13 cellular contexts compared by ENCODE assay signal in genomic region chr10:31129880-31130405, GRCh38.
"Had no signal": no experiment of that assay in that cellular context is flagged by ENCODE, and none has a peak within 500 bp of the region (broad histone marks: within the 10 kb centered on the region; RNA-seq: fewer than 3 reads in every experiment).

No MANE protein-coding gene starts in this region.

- H3K27me3 ChIP-seq: SJCRH30, thyroid gland had no signal

- FAIRE-seq: kidney had no signal

- ATAC-seq: activated CD4-positive, CD25-positive, alpha-beta regulatory T cell treated with anti-CD3 and anti-CD28 coated beads, Interleukin-2, amount 50 U/mL, for 24 hours; activated T-cell treated with anti-CD3 and anti-CD28 coated beads, Interleukin-2, amount 50 U/mL, for 4 hours; foreskin keratinocyte; stimulated activated naive CD8-positive, alpha-beta T cell treated with anti-CD3 and anti-CD28 coated beads, Interleukin-15, Interleukin-2, amounts not matched to agents 100 U/mL and 50 U/mL, for 24 hours had no signal

- H3K9me3 Mint-ChIP-seq: activated T-cell treated with anti-CD3 and anti-CD28 coated beads, Interleukin-2, amount 50 U/mL, for 4 hours; naive B cell had no signal

- H3K9me3 ChIP-seq: SJCRH30, thyroid gland had no signal

- H3K27me3 Mint-ChIP-seq: activated naive CD8-positive, alpha-beta T cell; naive B cell had no signal

- H3K4me3 ChIP-seq: SJCRH30, thyroid gland had no signal

- H3K4me3 Mint-ChIP-seq: activated naive CD8-positive, alpha-beta T cell; activated T-cell treated with anti-CD3 and anti-CD28 coated beads, Interleukin-2, amount 50 U/mL, for 4 hours had no signal

- H3K4me1 ChIP-seq: foreskin keratinocyte had no signal

- H3K27ac Mint-ChIP-seq: activated naive CD8-positive, alpha-beta T cell; naive B cell; progenitor cell of endocrine pancreas had no signal

- H3K36me3 Mint-ChIP-seq: activated naive CD8-positive, alpha-beta T cell; naive B cell had no signal

- H3K27ac ChIP-seq: foreskin keratinocyte, SJCRH30, thyroid gland had no signal

- DNase-seq: activated gamma-delta T cell; activated T-cell treated with anti-CD3 and anti-CD28 coated beads, Interleukin-2, amount 50 U/mL, for 4 hours; foreskin keratinocyte; kidney; naive B cell; stimulated activated CD4-positive, alpha-beta T cell treated with anti-CD3 and anti-CD28 coated beads, Interleukin-2, amount 100 ng/mL, for 48 hours; stimulated activated CD8-positive, alpha-beta memory T cell treated with anti-CD3 and anti-CD28 coated beads, Interleukin-4, amount 100 ng/mL, for 48 hours; stimulated activated naive CD8-positive, alpha-beta T cell treated with anti-CD3 and anti-CD28 coated beads, Interleukin-15, Interleukin-2, amounts not matched to agents 100 U/mL and 50 U/mL, for 24 hours had no signal

- H3K36me3 ChIP-seq: SJCRH30, thyroid gland had no signal
